27 cellular contexts compared by ENCODE assay signal in the genomic region with DNA sequence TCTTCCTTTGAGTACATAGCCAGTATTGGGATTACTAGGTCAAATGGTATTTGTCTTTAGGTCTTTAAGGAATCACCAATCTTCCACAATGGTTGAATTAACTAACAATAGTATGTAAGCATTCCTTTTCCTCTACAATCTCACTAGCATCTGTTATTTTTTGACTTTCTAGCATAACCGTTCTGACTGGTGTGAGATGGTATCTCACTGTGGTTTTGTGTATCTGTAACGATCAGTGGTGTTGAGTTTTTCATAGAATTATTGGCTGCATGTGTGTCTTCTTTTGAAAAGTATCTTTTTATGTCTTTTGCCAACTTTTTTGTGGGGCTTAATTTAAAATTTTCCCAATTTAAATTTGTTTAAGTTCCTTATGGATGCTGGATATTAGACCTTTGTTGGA.
DNase-seq lines count a peak whose midpoint lies in the region; ATAC-seq, FAIRE-seq and TF ChIP-seq lines count a peak whose summit lies in the region.
"Had no signal": no experiment of that assay in that cellular context is flagged by ENCODE, and none has a peak within 500 bp of the region (broad histone marks: within the 10 kb centered on the region; RNA-seq: fewer than 3 reads in every experiment).

No MANE protein-coding gene starts in this region.

- H3K4me1 ChIP-seq in DND-41 (ENCODE audit: insufficient read depth, low read length) = peaks cover 61% of the 10 kb centered on the region
- H3K4me1 ChIP-seq: BE2C, BLaER1 had no signal

- TF ChIP-seq POLR2A in H54 (IDR thresholded peaks at IDR 0.05; ENCODE audit: low read depth, low read length) = no peak

- H3K4me2 ChIP-seq in DND-41 (ENCODE audit: insufficient read depth, low read length) = peak overlapping the region; percentile 54; the same call in 1 of the 2 replicates
- H3K4me2 ChIP-seq: BLaER1 had no signal

- H3K4me3 Mint-ChIP-seq in T-helper 2 cell treated with Interferon-gamma antibody and Interleukin-4, amounts not matched to agents 5 μg/mL and 100 μg/mL, for 36 hours = peak overlapping the region; percentile 47
- no peak overlapping the region for H3K4me3 Mint-ChIP-seq in naive thymus-derived CD8-positive, alpha-beta T cell
- H3K4me3 Mint-ChIP-seq: CD14-positive monocyte; CD4-positive, alpha-beta memory T cell; CD4-positive, CD25-positive, alpha-beta regulatory T cell; CD8-positive, alpha-beta memory T cell had no signal

- H3K9me3 ChIP-seq in DND-41 (ENCODE audit: insufficient read depth, low read length, severe bottlenecking) (no peaks in the 10 kb centered on the region), KOPT-K1 (ENCODE audit: insufficient read depth, low read length, poor library complexity, severe bottlenecking) (peaks cover 14% of the 10 kb centered on the region)
- H3K9me3 ChIP-seq: BE2C, BLaER1 had no signal

- H3K4me3 ChIP-seq in DND-41 (ENCODE audit: low read depth in 1 of 2, low read length in 2 of 2) = no peak overlapping the region
- H3K4me3 ChIP-seq: BLaER1, GM12878 had no signal

- peaks cover 6% of the 10 kb centered on the region for H3K36me3 Mint-ChIP-seq in T-helper 2 cell treated with Interferon-gamma antibody and Interleukin-4, amounts not matched to agents 5 μg/mL and 100 μg/mL, for 36 hours (ENCODE audit: low read depth)
- H3K36me3 Mint-ChIP-seq in naive thymus-derived CD8-positive, alpha-beta T cell = peaks cover 0 to 4% (median 0%) of the 10 kb centered on the region in 3 donors
- H3K36me3 Mint-ChIP-seq: CD14-positive monocyte; CD4-positive, alpha-beta memory T cell; CD4-positive, CD25-positive, alpha-beta regulatory T cell; CD8-positive, alpha-beta memory T cell had no signal

- POLR2A ChIA-PET in naive thymus-derived CD8-positive, alpha-beta T cell (lab: Charles Lee) = no interaction called here
- POLR2A ChIA-PET in RWPE1 (lab: Yijun Ruan, JAX; ENCODE audit: low non-redundant PET) = no interaction called here

- H3K27ac Mint-ChIP-seq in T-helper 2 cell treated with Interferon-gamma antibody and Interleukin-4, amounts not matched to agents 5 μg/mL and 100 μg/mL, for 36 hours = peak overlapping the region; percentile 43
- no peak overlapping the region for H3K27ac Mint-ChIP-seq in naive thymus-derived CD8-positive, alpha-beta T cell
- H3K27ac Mint-ChIP-seq: CD14-positive monocyte; CD4-positive, CD25-positive, alpha-beta regulatory T cell; CD8-positive, alpha-beta memory T cell had no signal

- peaks cover 23% of the 10 kb centered on the region for H3K9me3 Mint-ChIP-seq in T-helper 2 cell treated with Interferon-gamma antibody and Interleukin-4, amounts not matched to agents 5 μg/mL and 100 μg/mL, for 36 hours
- peaks cover 0 to 19% (median 2%) of the 10 kb centered on the region in 9 donors for H3K9me3 Mint-ChIP-seq in naive thymus-derived CD8-positive, alpha-beta T cell

- peak; percentile 18 for DNase-seq in DND-41
- no peak for DNase-seq in H54 (ENCODE audit: insufficient read length, low spot score)
- DNase-seq in T-helper 2 cell treated with Interferon-gamma antibody and Interleukin-4, amounts not matched to agents 5 μg/mL and 100 μg/mL, for 36 hours (ENCODE audit: low spot score) = no peak
- DNase-seq in naive thymus-derived CD8-positive, alpha-beta T cell = no peak
- no peak for DNase-seq in activated effector memory CD4-positive, alpha-beta T cell treated with Interleukin-2 at 50 U/mL for 16 hours
- no peak for DNase-seq in RWPE1 (ENCODE audit: low spot score)
- DNase-seq: 8988T; ACHN; BE2C; C1 segment of cervical spinal cord; CD4-positive, alpha-beta memory T cell; CD4-positive, CD25-positive, alpha-beta regulatory T cell; CD8-positive, alpha-beta memory T cell; COR-L47; DMS 273 treated with DMSO at 0.1 percent for 48 hours; DMS153; DMS53; DMS79 treated with DMSO at 0.1 percent for 48 hours; EL; GDM1 had no signal

- CTCF ChIA-PET in RWPE1 (lab: Yijun Ruan, JAX) = interaction anchor here (1.4 kb wide), 1 partner anchor 15 kb away, joined by 3 read pairs; no protein-coding TSS in a partner anchor

- H3K27me3 ChIP-seq in DND-41 (ENCODE audit: insufficient read depth, low read length, poor library complexity) = no peaks in the 10 kb centered on the region
- H3K27me3 ChIP-seq: BE2C, BLaER1 had no signal

- ATAC-seq in DND-41 (ENCODE audit: insufficient read depth, low read depth) = peak; percentile 76
- no peak for ATAC-seq in naive thymus-derived CD8-positive, alpha-beta T cell
- ATAC-seq: GM12878 had no signal

- H3K27ac ChIP-seq in DND-41 (ENCODE audit: low read length) (peak overlapping the region; percentile 85), KOPT-K1 (ENCODE audit: low read depth, low read length, poor library complexity, severe bottlenecking) (peak overlapping the region; percentile 57), RWPE1 (no peak overlapping the region)
- H3K27ac ChIP-seq: BLaER1 had no signal

- H3K27me3 Mint-ChIP-seq in T-helper 2 cell treated with Interferon-gamma antibody and Interleukin-4, amounts not matched to agents 5 μg/mL and 100 μg/mL, for 36 hours (ENCODE audit: low read depth) = no peaks in the 10 kb centered on the region
- H3K27me3 Mint-ChIP-seq in naive thymus-derived CD8-positive, alpha-beta T cell = peaks cover 0 to 2% (median 0%) of the 10 kb centered on the region in 5 donors
- H3K27me3 Mint-ChIP-seq: CD4-positive, alpha-beta memory T cell; CD8-positive, alpha-beta memory T cell had no signal

- no peak overlapping the region for H2AFZ ChIP-seq in DND-41 (ENCODE audit: low read depth, low read length)

- H3K36me3 ChIP-seq in DND-41 (ENCODE audit: insufficient read depth, low read length) = no peaks in the 10 kb centered on the region
- H3K36me3 ChIP-seq in KOPT-K1 (ENCODE audit: insufficient read depth, low read length) = no peaks in the 10 kb centered on the region
- H3K36me3 ChIP-seq: BE2C, BLaER1 had no signal

- H4K20me1 ChIP-seq in DND-41 (ENCODE audit: insufficient read depth, low read length) = no peaks in the 10 kb centered on the region
- H4K20me1 ChIP-seq: BLaER1 had no signal

- peaks cover 24% of the 10 kb centered on the region for H3K4me1 Mint-ChIP-seq in T-helper 2 cell treated with Interferon-gamma antibody and Interleukin-4, amounts not matched to agents 5 μg/mL and 100 μg/mL, for 36 hours (ENCODE audit: low read depth)
- H3K4me1 Mint-ChIP-seq in naive thymus-derived CD8-positive, alpha-beta T cell = no peaks in the 10 kb centered on the region
- H3K4me1 Mint-ChIP-seq: CD14-positive monocyte; CD4-positive, alpha-beta memory T cell; CD4-positive, CD25-positive, alpha-beta regulatory T cell; CD8-positive, alpha-beta memory T cell had no signal

- H3K79me2 ChIP-seq in DND-41 (ENCODE audit: insufficient read depth, low read length) = no peaks in the 10 kb centered on the region

- H3K9ac ChIP-seq in DND-41 (ENCODE audit: low read depth, low read length) = peak overlapping the region; percentile 47; the same call in 1 of the 2 replicates
- H3K9ac ChIP-seq: BLaER1 had no signal

- no peak for TF ChIP-seq CTCF in DND-41 (IDR thresholded peaks at IDR 0.05; ENCODE audit: borderline replicate concordance, extremely low read depth, low read length, poor library complexity, severe bottlenecking)
- TF ChIP-seq CTCF in RWPE1 (conservative IDR thresholded peaks at IDR 0.05; ENCODE audit: low read depth) = no peak

- FAIRE-seq in H54 (lab: Jason Lieb, UNC) = peak; percentile 11
- FAIRE-seq: A204.1, GM12878, GM12892, GM18507 had no signal
